ENCODE assay signal across 1 cellular context in genomic region chr19:47741544-47742125, GRCh38.
TF ChIP-seq lines count a peak whose summit lies in the region.

No MANE protein-coding gene starts in this region.

TF ChIP-seq in HEK293T, 16 proteins besides CTCF, POLR2A, EP300 and RAD21:
- no peak for TF ChIP-seq L3MBTL2 (conservative IDR thresholded peaks at IDR 0.05)
- TF ChIP-seq ELF4 (IDR thresholded peaks at IDR 0.05), result no peak
- TF ChIP-seq SUZ12 (IDR thresholded peaks at IDR 0.05), result no peak
- TF ChIP-seq HDGF (IDR thresholded peaks at IDR 0.05; ENCODE audit: borderline replicate concordance), result no peak
- TF ChIP-seq FOXK2 (IDR thresholded peaks at IDR 0.05), result no peak
- TF ChIP-seq ARNT (IDR thresholded peaks at IDR 0.05), result no peak
- TF ChIP-seq BHLHE40 (IDR thresholded peaks at IDR 0.05; ENCODE audit: borderline replicate concordance), result no peak
- no peak for TF ChIP-seq SP1 (IDR thresholded peaks at IDR 0.05)
- TF ChIP-seq FOXM1 (IDR thresholded peaks at IDR 0.05; ENCODE audit: borderline replicate concordance), result no peak
- no peak for TF ChIP-seq TARDBP (IDR thresholded peaks at IDR 0.05)
